ENCODE assay signal across 26 cellular contexts in genomic region chr7:431041-431440, GRCh38.
"Had no signal": no experiment of that assay in that cellular context is flagged by ENCODE, and none has a peak within 500 bp of the region (broad histone marks: within the 10 kb centered on the region; RNA-seq: fewer than 3 reads in every experiment).

No MANE protein-coding gene starts in this region.

- H3K4me2 ChIP-seq: SK-N-SH had no signal

- H3K9me3 Mint-ChIP-seq: activated CD4-positive, alpha-beta memory T cell treated with anti-CD3 and anti-CD28 coated beads for 36 hours; activated CD4-positive, alpha-beta T cell treated with anti-CD3 and anti-CD28 coated beads, Interleukin-2, amount 10 ng/mL, durations not matched to agents 7 days and 5 days; activated naive CD4-positive, alpha-beta T cell treated with anti-CD3 and anti-CD28 coated beads, Interleukin-2, amount 50 U/mL, for 72 hours; activated naive CD8-positive, alpha-beta T cell treated with anti-CD3 and anti-CD28 coated beads, Interleukin-2, amount 50 U/mL, for 24 hours; activated T-cell treated with anti-CD3 and anti-CD28 coated beads, Interleukin-2, amount 50 U/mL, for 4 hours had no signal

- H3K27me3 Mint-ChIP-seq: activated CD4-positive, alpha-beta memory T cell treated with anti-CD3 and anti-CD28 coated beads for 36 hours; activated CD4-positive, alpha-beta T cell treated with anti-CD3 and anti-CD28 coated beads, Interleukin-2, amount 10 ng/mL, durations not matched to agents 7 days and 5 days; activated naive CD8-positive, alpha-beta T cell treated with anti-CD3 and anti-CD28 coated beads, Interleukin-2, amount 50 U/mL, for 24 hours; brain had no signal

- H3K27me3 ChIP-seq: SJCRH30 had no signal

- H3K9ac ChIP-seq: SK-N-SH had no signal

- H3K36me3 ChIP-seq: SJCRH30 had no signal

- H3K4me1 Mint-ChIP-seq: activated CD4-positive, alpha-beta T cell treated with anti-CD3 and anti-CD28 coated beads, Interleukin-2, amount 10 ng/mL, durations not matched to agents 7 days and 5 days had no signal

- H3K4me3 ChIP-seq: SJCRH30 had no signal

- DNase-seq: activated CD4-positive, alpha-beta memory T cell treated with anti-CD3 and anti-CD28 coated beads for 36 hours; activated CD4-positive, alpha-beta T cell treated with anti-CD3 and anti-CD28 coated beads, Interleukin-2, amount 10 ng/mL, durations not matched to agents 7 days and 5 days; activated CD4-positive, CD25-positive, alpha-beta regulatory T cell; activated CD8-positive, alpha-beta memory T cell treated with anti-CD3 and anti-CD28 coated beads for 24 hours; activated effector memory CD4-positive, alpha-beta T cell treated with anti-CD3 and anti-CD28 coated beads, Interleukin-2, amount 50 U/mL, for 16 hours; activated naive CD4-positive, alpha-beta T cell treated with Interleukin-2 at 50 U/mL for 16 hours; activated naive CD8-positive, alpha-beta T cell treated with anti-CD3 and anti-CD28 coated beads, Interleukin-2, amount 50 U/mL, for 24 hours; activated T-cell treated with anti-CD3 and anti-CD28 coated beads, Interleukin-2, amount 50 U/mL, for 4 hours; amniotic stem cell; Kasumi-1; KBM-7; NCI-H146; NCI-H1930; NCI-H2171; NCI-H2227 treated with DMSO at 0.1 percent for 48 hours; NCI-H446 treated with DMSO at 0.1 percent for 48 hours; NCI-H524 treated with DMSO at 0.1 percent for 48 hours; NCI-H774; OCI-M1; RPMI8226; SK-N-SH; T-helper 1 cell had no signal

- H3K27ac ChIP-seq: SJCRH30, VCaP had no signal

- H3K36me3 Mint-ChIP-seq: activated CD4-positive, alpha-beta memory T cell treated with anti-CD3 and anti-CD28 coated beads for 36 hours; activated naive CD4-positive, alpha-beta T cell treated with anti-CD3 and anti-CD28 coated beads, Interleukin-2, amount 50 U/mL, for 72 hours; brain had no signal

- H3K27ac Mint-ChIP-seq: activated CD4-positive, alpha-beta memory T cell treated with anti-CD3 and anti-CD28 coated beads for 36 hours; activated CD4-positive, alpha-beta T cell treated with anti-CD3 and anti-CD28 coated beads, Interleukin-2, amount 10 ng/mL, durations not matched to agents 7 days and 5 days; activated naive CD8-positive, alpha-beta T cell treated with anti-CD3 and anti-CD28 coated beads, Interleukin-2, amount 50 U/mL, for 24 hours had no signal

- H3K9me3 ChIP-seq: SJCRH30, SK-N-SH had no signal

- H3K4me3 Mint-ChIP-seq: activated CD4-positive, alpha-beta memory T cell treated with anti-CD3 and anti-CD28 coated beads for 36 hours; activated CD4-positive, alpha-beta T cell treated with anti-CD3 and anti-CD28 coated beads, Interleukin-2, amount 10 ng/mL, durations not matched to agents 7 days and 5 days; activated naive CD8-positive, alpha-beta T cell treated with anti-CD3 and anti-CD28 coated beads, Interleukin-2, amount 50 U/mL, for 24 hours; activated T-cell treated with anti-CD3 and anti-CD28 coated beads, Interleukin-2, amount 50 U/mL, for 4 hours; brain had no signal
